Comparison of ENCODE assay signal across 9 cellular contexts in genomic region chr9:2570615-2571479, GRCh38. TPM values are rescaled to one million over a fixed set of nuclear protein-coding genes. Genes with fewer than 3 reads are reported as not detected.
A peak's percentile ranks its signal among the peaks of the same experiment; 100 is the strongest.
DNase-seq lines count a peak whose midpoint lies in the region; ATAC-seq and TF ChIP-seq lines count a peak whose summit lies in the region.
"Had no signal": no experiment of that assay in that cellular context is flagged by ENCODE, and none has a peak within 500 bp of the region (broad histone marks: within the 10 kb centered on the region; RNA-seq: fewer than 3 reads in every experiment).

No MANE protein-coding gene starts in this region.

- POLR2A ChIA-PET in OCI-LY7 (lab: Charles Lee): interaction anchor here (1.1 kb wide), 1 partner anchor 12 kb away, joined by 5 read pairs; no protein-coding TSS in a partner anchor

- no peak for TF ChIP-seq CTCF in OCI-LY7 (conservative IDR thresholded peaks at IDR 0.05; ENCODE audit: low read length)

- BruUV-seq in OCI-LY7 (replicated peaks; lab: Mats Ljungman, UMichigan): no TSS peak

- no peak overlapping the region for H2AFZ ChIP-seq in OCI-LY7 (ENCODE audit: low read length)

- no peaks in the 10 kb centered on the region for H3K79me2 ChIP-seq in OCI-LY7 (ENCODE audit: insufficient read depth, low read depth, low read length)

- H3K9me2 ChIP-seq in OCI-LY7 (ENCODE audit: insufficient read depth, low read length): no peaks in the 10 kb centered on the region

- intact Hi-C loops in OCI-LY7 (cut with micrococcal nuclease; ENCODE audit: unreplicated experiment): no loop called here

- no peak overlapping the region for H3K4me2 ChIP-seq in OCI-LY7 (ENCODE audit: low read length)

- H3K27ac ChIP-seq in OCI-LY7 (ENCODE audit: low read depth, low read length, poor library complexity, severe bottlenecking): no peak overlapping the region

- no peaks in the 10 kb centered on the region for H3K36me3 Mint-ChIP-seq in activated naive CD4-positive, alpha-beta T cell treated with anti-CD3 and anti-CD28 coated beads, Interleukin-2, amount 50 U/mL, for 72 hours
- H3K36me3 Mint-ChIP-seq: activated naive CD8-positive, alpha-beta T cell had no signal

- H3K36me3 ChIP-seq in OCI-LY7 (ENCODE audit: insufficient read depth, low read length): no peaks in the 10 kb centered on the region

- DNase-seq in activated naive CD4-positive, alpha-beta T cell treated with anti-CD3 and anti-CD28 coated beads, Interleukin-2, amount 50 U/mL, for 72 hours (ENCODE audit: low spot score in 2 of 2): peak in 1 of 2 donors; percentile 10
- DNase-seq in activated naive CD4-positive, alpha-beta T cell (lab: John Stamatoyannopoulos, UW): no peak
- DNase-seq in NCI-H2029 treated with DMSO at 0.1 percent for 48 hours (lab: John Stamatoyannopoulos, UW) (peak; percentile 76), iris pigment epithelial cell (ENCODE audit: low read depth) (peak; percentile 80), OCI-LY7 (ENCODE audit: low spot score) (no peak)
- DNase-seq in activated T-cell treated with anti-CD3 and anti-CD28 coated beads, Interleukin-2, amount 50 U/mL, for 48 hours: peak; percentile 38 to 40
- peak; percentile 10 for DNase-seq in stimulated activated CD8-positive, alpha-beta memory T cell treated with anti-CD3 and anti-CD28 coated beads, Interleukin-4, amount 100 ng/mL, for 24 hours (ENCODE audit: low read depth)

- H3K4me1 ChIP-seq in OCI-LY7 (ENCODE audit: insufficient read depth, low read length, poor library complexity, severe bottlenecking): no peaks in the 10 kb centered on the region

- no peaks in the 10 kb centered on the region for H3K9me3 ChIP-seq in OCI-LY7 (ENCODE audit: low read length)

- no peak overlapping the region for H3K4me3 ChIP-seq in OCI-LY7 (ENCODE audit: low read depth, low read length, poor library complexity, severe bottlenecking)

- CTCF ChIA-PET in OCI-LY7 (lab: Charles Lee; ENCODE audit: unreplicated experiment): no interaction called here

- ATAC-seq in activated naive CD4-positive, alpha-beta T cell treated with anti-CD3 and anti-CD28 coated beads, Interleukin-2, amount 50 U/mL, for 72 hours: peak; percentile 91 to 92
- ATAC-seq in HG02938 (IDR thresholded peaks at IDR 0.05; ENCODE audit: unreplicated experiment): peak; percentile 79

- H3K27ac Mint-ChIP-seq in activated naive CD4-positive, alpha-beta T cell treated with anti-CD3 and anti-CD28 coated beads, Interleukin-2, amount 50 U/mL, for 72 hours: no peak overlapping the region
- H3K27ac Mint-ChIP-seq: activated naive CD8-positive, alpha-beta T cell had no signal

- no peaks in the 10 kb centered on the region for H4K20me1 ChIP-seq in OCI-LY7 (ENCODE audit: insufficient read depth, low read length)

- no peaks in the 10 kb centered on the region for H3K9me3 Mint-ChIP-seq in activated naive CD4-positive, alpha-beta T cell treated with anti-CD3 and anti-CD28 coated beads, Interleukin-2, amount 50 U/mL, for 72 hours

RNA-seq across cellular contexts. Expression of gene VLDLR, which starts 50.7 kb away (rescaled TPM):
- total RNA-seq in activated naive CD4-positive, alpha-beta T cell treated with anti-CD3 and anti-CD28 coated beads, Interleukin-2, amount 50 U/mL, for 72 hours: 10 to 100 TPM in 1 of 2 donors, under 1 TPM in 1; 0.98 to 11.9 TPM
- total RNA-seq in OCI-LY7 (2014; rRNA removed; shearing (Covaris generic)): 0.05 and 0.06 TPM in 2 replicates
- total RNA-seq in OCI-LY7 (2022): 0.15 TPM in 1 of 2 replicates, not detected in the other

Comparison
In these comparisons a context has a peak if more than half of its experiments do, and no peak if none do; other contexts are left out.
1. DNase-seq: peak in NCI-H2029 treated with DMSO at 0.1 percent for 48 hours (single experiment), activated T-cell treated with anti-CD3 and anti-CD28 coated beads, Interleukin-2, amount 50 U/mL, for 48 hours (2 of 2), iris pigment epithelial cell (single experiment) and stimulated activated CD8-positive, alpha-beta memory T cell treated with anti-CD3 and anti-CD28 coated beads, Interleukin-4, amount 100 ng/mL, for 24 hours (single experiment); none in activated naive CD4-positive, alpha-beta T cell (0 of 4) and OCI-LY7 (single experiment).